Comparison of ENCODE assay signal across 10 cellular contexts in genomic region chr6:117463762-117464665, GRCh38. TPM values are rescaled to one million over a fixed set of nuclear protein-coding genes. Genes with fewer than 3 reads are reported as not detected.
A peak's percentile ranks its signal among the peaks of the same experiment; 100 is the strongest.
DNase-seq lines count a peak whose midpoint lies in the region; ATAC-seq and TF ChIP-seq lines count a peak whose summit lies in the region.
"Had no signal": no experiment of that assay in that cellular context is flagged by ENCODE, and none has a peak within 500 bp of the region (broad histone marks: within the 10 kb centered on the region; RNA-seq: fewer than 3 reads in every experiment).

No MANE protein-coding gene starts in this region.

- H3K9ac ChIP-seq in PC-3 (ENCODE audit: low read length) (no peak overlapping the region), fibroblast of lung (ENCODE audit: insufficient read depth, low read length) (no peak overlapping the region)

- H4K20me1 ChIP-seq in PC-3 (ENCODE audit: low read length) = no peaks in the 10 kb centered on the region
- no peaks in the 10 kb centered on the region for H4K20me1 ChIP-seq in fibroblast of lung (ENCODE audit: control insufficient read depth, extremely low read depth, insufficient read depth, low read length)

- no peaks in the 10 kb centered on the region for H3K27me3 ChIP-seq in CD8-positive, alpha-beta memory T cell (ENCODE audit: insufficient read depth, low read length, poor library complexity, severe bottlenecking)
- H3K27me3 ChIP-seq in PC-3 (ENCODE audit: low read length) = no peaks in the 10 kb centered on the region
- H3K27me3 ChIP-seq in fibroblast of lung (ENCODE audit: control insufficient read depth, insufficient read depth, low read length) = no peaks in the 10 kb centered on the region
- no peaks in the 10 kb centered on the region for H3K27me3 ChIP-seq in stomach

- no peaks in the 10 kb centered on the region for H3K9me2 ChIP-seq in PC-3 (replicated peaks; ENCODE audit: low read length)

- no peak for DNase-seq in CD8-positive, alpha-beta memory T cell
- DNase-seq in PC-3 (peak; percentile 73), fibroblast of lung (ENCODE audit: low read depth in 2 of 2) (peak; percentile 67 to 88), NCI-H774 (lab: John Stamatoyannopoulos, UW) (no peak), COLO668 (lab: John Stamatoyannopoulos, UW; ENCODE audit: unreplicated experiment) (no peak), stomach (no peak)
- DNase-seq: stimulated activated naive B cell treated with anti-CD40 and anti-IgM and Interleukin-4, amounts not matched to agents 10 μg/mL and 1 μg/mL and 100 μg/mL, for 72 hours had no signal

- intact Hi-C loops in PC-3 (cut with micrococcal nuclease) = no loop called here
- intact Hi-C loops in stomach (cut with DNase I; ENCODE audit: low total_unique reads) = no loop called here

- no peaks in the 10 kb centered on the region for H3K4me1 ChIP-seq in CD8-positive, alpha-beta memory T cell (ENCODE audit: insufficient read depth, low read length)
- H3K4me1 ChIP-seq in PC-3 (ENCODE audit: insufficient read depth, low read length) = peaks cover 16% of the 10 kb centered on the region
- peaks cover 2% of the 10 kb centered on the region for H3K4me1 ChIP-seq in fibroblast of lung (ENCODE audit: control insufficient read depth, extremely low read depth, insufficient read depth, low read length)
- H3K4me1 ChIP-seq in stomach = peaks cover 0 to 5% (median 0%) of the 10 kb centered on the region in 4 donors

- peaks cover 8 to 19% (median 10%) of the 10 kb centered on the region in 3 donors for H3K4me1 Mint-ChIP-seq in CD8-positive, alpha-beta memory T cell
- H3K4me1 Mint-ChIP-seq in stimulated activated memory B cell treated with anti-CD40 and anti-IgM and Interleukin-4, amounts not matched to agents 10 μg/mL and 1 μg/mL and 100 μg/mL, for 72 hours = no peaks in the 10 kb centered on the region
- H3K4me1 Mint-ChIP-seq: memory B cell had no signal

- CTCF ChIA-PET in CD8-positive, alpha-beta memory T cell (lab: Charles Lee) = no interaction called here
- CTCF ChIA-PET in PC-3 (lab: Charles Lee) = interaction anchor here (0.6 kb wide), 1 partner anchor 20 kb away, joined by 3 read pairs; no protein-coding TSS in a partner anchor

- peak overlapping the region in 4 of 8 donors; percentile 26 to 76 (median 62) for H3K27ac Mint-ChIP-seq in CD8-positive, alpha-beta memory T cell
- H3K27ac Mint-ChIP-seq in stimulated activated memory B cell treated with anti-CD40 and anti-IgM and Interleukin-4, amounts not matched to agents 10 μg/mL and 1 μg/mL and 100 μg/mL, for 72 hours = no peak overlapping the region
- H3K27ac Mint-ChIP-seq: memory B cell; stimulated activated naive B cell treated with anti-CD40 and anti-IgM and Interleukin-4, amounts not matched to agents 10 μg/mL and 1 μg/mL and 100 μg/mL, for 72 hours had no signal

- ATAC-seq in GM21619 (IDR thresholded peaks at IDR 0.05; ENCODE audit: unreplicated experiment) (peak; percentile 87), PC-3 (peak; percentile 100)
- ATAC-seq in stimulated activated memory B cell treated with anti-CD40 and anti-IgM and Interleukin-4, amounts not matched to agents 10 μg/mL and 1 μg/mL and 100 μg/mL, for 72 hours = no peak
- ATAC-seq: stimulated activated naive B cell treated with anti-CD40 and anti-IgM and Interleukin-4, amounts not matched to agents 10 μg/mL and 1 μg/mL and 100 μg/mL, for 72 hours had no signal

- H3K79me2 ChIP-seq in PC-3 (ENCODE audit: low read length) (no peaks in the 10 kb centered on the region), fibroblast of lung (ENCODE audit: control insufficient read depth, insufficient read depth, low read length) (no peaks in the 10 kb centered on the region)

- TF ChIP-seq POLR2A in stomach (IDR thresholded peaks at IDR 0.05) = no peak

- H2AFZ ChIP-seq in PC-3 (ENCODE audit: low read length) (peak overlapping the region; percentile 10), fibroblast of lung (ENCODE audit: low read length) (no peak overlapping the region)

- no peak overlapping the region for H3K27ac ChIP-seq in CD8-positive, alpha-beta memory T cell (ENCODE audit: low read depth, low read length)
- peak overlapping the region; percentile 49 for H3K27ac ChIP-seq in PC-3 (ENCODE audit: low read length)
- peak overlapping the region; percentile 14 for H3K27ac ChIP-seq in fibroblast of lung (ENCODE audit: insufficient read depth, low read length)
- H3K27ac ChIP-seq in stomach = no peak overlapping the region

- H3K4me3 Mint-ChIP-seq in CD8-positive, alpha-beta memory T cell = peak overlapping the region in 4 of 7 donors; percentile 4 to 58 (median 42)
- no peak overlapping the region for H3K4me3 Mint-ChIP-seq in stimulated activated memory B cell treated with anti-CD40 and anti-IgM and Interleukin-4, amounts not matched to agents 10 μg/mL and 1 μg/mL and 100 μg/mL, for 72 hours
- H3K4me3 Mint-ChIP-seq: memory B cell; stimulated activated naive B cell treated with anti-CD40 and anti-IgM and Interleukin-4, amounts not matched to agents 10 μg/mL and 1 μg/mL and 100 μg/mL, for 72 hours had no signal

- H3K27me3 Mint-ChIP-seq in CD8-positive, alpha-beta memory T cell = peaks cover 7 to 13% of the 10 kb centered on the region in 2 donors
- peaks cover 37% of the 10 kb centered on the region for H3K27me3 Mint-ChIP-seq in stimulated activated memory B cell treated with anti-CD40 and anti-IgM and Interleukin-4, amounts not matched to agents 10 μg/mL and 1 μg/mL and 100 μg/mL, for 72 hours

- TF ChIP-seq CTCF in PC-3 (conservative IDR thresholded peaks at IDR 0.05; ENCODE audit: low read depth, low read length) (no peak), fibroblast of lung (conservative IDR thresholded peaks at IDR 0.05 in 1 of 2, IDR thresholded peaks at IDR 0.05 in 1 of 2; ENCODE audit: low read depth in 1 of 2, low read length in 2 of 2) (no peak), stomach (IDR thresholded peaks at IDR 0.05) (no peak)

- no peak overlapping the region for H3K4me3 ChIP-seq in CD8-positive, alpha-beta memory T cell (ENCODE audit: low read length)
- H3K4me3 ChIP-seq in PC-3 (ENCODE audit: low read length) = peak overlapping the region; percentile 37; the same call in 1 of the 2 replicates
- no peak overlapping the region for H3K4me3 ChIP-seq in fibroblast of lung (replicated peaks in 1 of 4; ENCODE audit: control extremely low read depth in 1 of 4, insufficient read depth in 1 of 4, low read depth in 3 of 4, low read length in 4 of 4)
- H3K4me3 ChIP-seq in stomach = no peak overlapping the region

- no peaks in the 10 kb centered on the region for H3K9me3 ChIP-seq in CD8-positive, alpha-beta memory T cell (ENCODE audit: low read length)
- no peaks in the 10 kb centered on the region for H3K9me3 ChIP-seq in PC-3 (ENCODE audit: low read length)
- no peaks in the 10 kb centered on the region for H3K9me3 ChIP-seq in fibroblast of lung (ENCODE audit: control insufficient read depth, insufficient read depth, low read depth, low read length)
- H3K9me3 ChIP-seq in stomach = no peaks in the 10 kb centered on the region

- no peaks in the 10 kb centered on the region for H3F3A ChIP-seq in PC-3 (ENCODE audit: low read length, unreplicated experiment)

- no peaks in the 10 kb centered on the region for H3K36me3 ChIP-seq in CD8-positive, alpha-beta memory T cell (ENCODE audit: insufficient read depth, low read length)
- H3K36me3 ChIP-seq in PC-3 (ENCODE audit: low read depth, low read length) (no peaks in the 10 kb centered on the region), fibroblast of lung (ENCODE audit: control insufficient read depth, insufficient read depth, low read length) (no peaks in the 10 kb centered on the region), stomach (no peaks in the 10 kb centered on the region)

- H3K36me3 Mint-ChIP-seq in CD8-positive, alpha-beta memory T cell = no peaks in the 10 kb centered on the region
- H3K36me3 Mint-ChIP-seq in stimulated activated memory B cell treated with anti-CD40 and anti-IgM and Interleukin-4, amounts not matched to agents 10 μg/mL and 1 μg/mL and 100 μg/mL, for 72 hours = no peaks in the 10 kb centered on the region
- H3K36me3 Mint-ChIP-seq: memory B cell; stimulated activated naive B cell treated with anti-CD40 and anti-IgM and Interleukin-4, amounts not matched to agents 10 μg/mL and 1 μg/mL and 100 μg/mL, for 72 hours had no signal

- no peak for TF ChIP-seq EP300 in stomach (IDR thresholded peaks at IDR 0.05)

- POLR2A ChIA-PET in CD8-positive, alpha-beta memory T cell (lab: Charles Lee) = no interaction called here
- POLR2A ChIA-PET in PC-3 (lab: Charles Lee; ENCODE audit: unreplicated experiment) = no interaction called here

- H3K4me2 ChIP-seq in PC-3 (ENCODE audit: low read length) (peak overlapping the region; percentile 76), fibroblast of lung (ENCODE audit: extremely low read depth, insufficient read depth, low read length) (peak overlapping the region; percentile 69)

- WGBS in stomach, 5 donors = 60 to 69% (median 66%) methylated on average over 4 of the region's 4 CpGs

- BruUV-seq in PC-3 (replicated peaks; lab: Mats Ljungman, UMichigan) = no TSS peak

- H3K9me3 Mint-ChIP-seq in CD8-positive, alpha-beta memory T cell = no peaks in the 10 kb centered on the region
- no peaks in the 10 kb centered on the region for H3K9me3 Mint-ChIP-seq in stimulated activated memory B cell treated with anti-CD40 and anti-IgM and Interleukin-4, amounts not matched to agents 10 μg/mL and 1 μg/mL and 100 μg/mL, for 72 hours
- H3K9me3 Mint-ChIP-seq: memory B cell had no signal

RNA-seq across cellular contexts. Expression of gene DCBLD1, which starts 18.5 kb away (rescaled TPM):
- total RNA-seq in CD8-positive, alpha-beta memory T cell = 1 to 10 TPM; 4.1 to 4.8 TPM
- polyA plus RNA-seq in CD8-positive, alpha-beta memory T cell = 3.3 TPM
- total RNA-seq in PC-3 (2014; rRNA removed) (31.1 and 35.9 TPM in 2 replicates), fibroblast of lung (44.4 and 53.7 TPM in 2 replicates), stomach (10 to 100 TPM in 4 of 5 donors, 1 to 10 TPM in 1; 3.6 to 28.5 (median 10.5) TPM)
- polyA plus RNA-seq in fibroblast of lung (21.5 and 35.2 TPM in 2 replicates), stomach (1 to 10 TPM; 3.4 to 8.0 (median 3.7) TPM)
- 16.5 and 26.9 TPM in 2 replicates for polyA plus RNA-seq in fibroblast of lung (2012)
- 5.6 and 7.2 TPM in 2 replicates for polyA minus RNA-seq in fibroblast of lung (ENCODE audit: low replicate concordance)

RNA-seq across cellular contexts. Expression of gene ROS1, which starts 38.3 kb away (rescaled TPM):
- total RNA-seq in CD8-positive, alpha-beta memory T cell = not detected
- not detected for polyA plus RNA-seq in CD8-positive, alpha-beta memory T cell
- total RNA-seq in PC-3 (2014; rRNA removed) (0.07 and 0.17 TPM in 2 replicates), fibroblast of lung (under 0.01 TPM in 2 replicates), stomach (1 to 10 TPM in 2 of 5 donors, under 1 TPM in 1, not detected in 2; 0.55 to 4.3 (median 3.6) TPM)
- polyA plus RNA-seq in fibroblast of lung (0.01 TPM in 2 replicates), stomach (under 1 TPM in 1 of 3 donors, not detected in 2; 0.08 TPM)
- 0.01 TPM in 1 of 2 replicates, not detected in the other for polyA plus RNA-seq in fibroblast of lung (2012)
- polyA minus RNA-seq in fibroblast of lung (ENCODE audit: low replicate concordance) = not detected in 2 replicates

Comparison
In these comparisons a context has a peak if more than half of its experiments do, and no peak if none do; other contexts are left out.
1. DNase-seq: peak in PC-3 (single experiment) and fibroblast of lung (2 of 2); none in CD8-positive, alpha-beta memory T cell (0 of 5), NCI-H774 (single experiment), COLO668 (single experiment) and stomach (single experiment).
2. H3K27ac ChIP-seq: peak in PC-3 (single experiment) and fibroblast of lung (single experiment); none in CD8-positive, alpha-beta memory T cell (single experiment) and stomach (0 of 5).